12 cellular contexts compared by ENCODE assay signal in genomic region chr9:87675906-87676515, GRCh38. TPM values are rescaled to one million over a fixed set of nuclear protein-coding genes. Genes with fewer than 3 reads are reported as not detected.
A peak's percentile ranks its signal among the peaks of the same experiment; 100 is the strongest.
DNase-seq lines count a peak whose midpoint lies in the region; ATAC-seq and TF ChIP-seq lines count a peak whose summit lies in the region.
"Had no signal": no experiment of that assay in that cellular context is flagged by ENCODE, and none has a peak within 500 bp of the region (broad histone marks: within the 10 kb centered on the region; RNA-seq: fewer than 3 reads in every experiment).

No MANE protein-coding gene starts in this region.

- H3K18ac ChIP-seq in H9 (ENCODE audit: insufficient read length, low read depth, low read length) = no peak overlapping the region

- peak; percentile 33 for ATAC-seq in left lung
- no peak for ATAC-seq in activated CD4-positive, alpha-beta T cell treated with anti-CD3 and anti-CD28 coated beads for 36 hours

- no peak overlapping the region for H4K8ac ChIP-seq in H9 (replicated peaks; ENCODE audit: insufficient read length, low read depth, low read length)

- H3K23me2 ChIP-seq in H9 (ENCODE audit: insufficient read length, low read depth, low read length, poor library complexity, severe bottlenecking) = no peaks in the 10 kb centered on the region

- CTCF ChIA-PET in activated CD4-positive, alpha-beta T cell treated with anti-CD3 and anti-CD28 coated beads for 36 hours (lab: Charles Lee) = interaction anchor here (0.8 kb wide), 1 partner anchor 9 kb away, joined by 3 read pairs; no protein-coding TSS in a partner anchor

- H3K79me1 ChIP-seq in H9 (ENCODE audit: insufficient read depth, low read depth, low read length, poor library complexity, severe bottlenecking) = no peaks in the 10 kb centered on the region

- H2AFZ ChIP-seq in H9 (ENCODE audit: low read length) = no peak overlapping the region
- H2AFZ ChIP-seq: PC-9 had no signal

- no peak overlapping the region for H4K91ac ChIP-seq in H9 (ENCODE audit: insufficient read length, low read depth, low read length)

- H3K27me3 ChIP-seq in H9 (ENCODE audit: insufficient read depth, low read length) (no peaks in the 10 kb centered on the region), left lung (no peaks in the 10 kb centered on the region), stomach (no peaks in the 10 kb centered on the region)
- H3K27me3 ChIP-seq: BLaER1 treated with 17β-estradiol and CSF1 and Interleukin-3, amounts not matched to agents 10 nM and 100 nM had no signal

- no peak overlapping the region for H4K5ac ChIP-seq in H9 (ENCODE audit: insufficient read length, low read depth, low read length)

- H2AK5ac ChIP-seq in H9 (ENCODE audit: insufficient read length, low read length) = no peak overlapping the region

- TF ChIP-seq POLR2A in stomach (IDR thresholded peaks at IDR 0.05) = no peak

- intact Hi-C loops in left lung (cut with DNase I) = no loop called here
- intact Hi-C loops in stomach (cut with DNase I; ENCODE audit: low total_unique reads) = no loop called here
- intact Hi-C loops in activated CD4-positive, alpha-beta T cell treated with anti-CD3 and anti-CD28 coated beads for 36 hours (cut with DNase I, micrococcal nuclease) = loop anchor here in 1 of 2 experiments (5.0 kb wide), 1 partner anchor 156 kb away; no protein-coding TSS in a partner anchor

- peaks cover 14 to 32% (median 28%) of the 10 kb centered on the region in 3 experiments; a peak in 6 of 7 replicates for H3K36me3 Mint-ChIP-seq in H9 (ENCODE audit: insufficient read depth in 1 of 3, low read depth in 3 of 3)
- H3K36me3 Mint-ChIP-seq in activated CD4-positive, alpha-beta T cell treated with anti-CD3 and anti-CD28 coated beads for 36 hours (ENCODE audit: low read depth) = no peaks in the 10 kb centered on the region

- TF ChIP-seq CTCF in H9 (conservative IDR thresholded peaks at IDR 0.05) (no peak), left lung (IDR thresholded peaks at IDR 0.05) (no peak), stomach (IDR thresholded peaks at IDR 0.05) (no peak)

- H3K4me1 ChIP-seq in H9 (ENCODE audit: insufficient read depth, low read length) = no peaks in the 10 kb centered on the region
- H3K4me1 ChIP-seq in left lung = peaks cover 0 to 10% of the 10 kb centered on the region in 2 donors
- peaks cover 9 to 40% (median 25%) of the 10 kb centered on the region in 4 donors for H3K4me1 ChIP-seq in stomach

- H2BK120ac ChIP-seq in H9 (ENCODE audit: low read depth, low read length, poor library complexity, severe bottlenecking) = no peak overlapping the region

- no peak overlapping the region for H3K4me3 ChIP-seq in left lung
- H3K4me3 ChIP-seq in stomach = no peak overlapping the region
- H3K4me3 ChIP-seq: BLaER1 treated with 17β-estradiol and CSF1 and Interleukin-3, amounts not matched to agents 10 nM and 100 nM; PC-9 had no signal

- H3K79me2 ChIP-seq in H9 (ENCODE audit: insufficient read depth, low read length) = no peaks in the 10 kb centered on the region

- no peaks in the 10 kb centered on the region for H3K9me3 ChIP-seq in H9 (ENCODE audit: control insufficient read depth, low read depth, low read length)
- no peaks in the 10 kb centered on the region for H3K9me3 ChIP-seq in left lung
- no peaks in the 10 kb centered on the region for H3K9me3 ChIP-seq in stomach
- H3K9me3 ChIP-seq: BLaER1 treated with 17β-estradiol and CSF1 and Interleukin-3, amounts not matched to agents 10 nM and 100 nM had no signal

- H3K23ac ChIP-seq in H9 (ENCODE audit: insufficient read length, low read depth, low read length) = no peak overlapping the region

- H3K9ac ChIP-seq in H9 (ENCODE audit: extremely low read depth, insufficient read length, low read length) = no peak overlapping the region
- H3K9ac ChIP-seq: BLaER1 treated with 17β-estradiol and CSF1 and Interleukin-3, amounts not matched to agents 10 nM and 100 nM had no signal

- H3K36me3 ChIP-seq in left lung (peaks cover 0 to 23% of the 10 kb centered on the region in 2 donors), stomach (peaks cover 4 to 34% (median 16%) of the 10 kb centered on the region in 4 donors)
- H3K36me3 ChIP-seq: BLaER1 treated with 17β-estradiol and CSF1 and Interleukin-3, amounts not matched to agents 10 nM and 100 nM had no signal

- H3K27me3 Mint-ChIP-seq in H9 (ENCODE audit: low read depth) = no peaks in the 10 kb centered on the region
- H3K27me3 Mint-ChIP-seq in activated CD4-positive, alpha-beta T cell treated with anti-CD3 and anti-CD28 coated beads for 36 hours = no peaks in the 10 kb centered on the region

- no CpG with 5 or more reads among the region's 14 CpGs for WGBS in H9 (ENCODE audit: extremely low coverage, insufficient read length, low lambda C conversion rate)
- WGBS in stomach, 5 donors = 55 to 76% (median 65%) methylated on average over 12 to 14 of the region's 14 CpGs

- H3K27ac Mint-ChIP-seq in H9 = peak overlapping the region in 2 of 3 experiments; percentile 50 to 64; a peak in 2 of 7 replicates
- no peak overlapping the region for H3K27ac Mint-ChIP-seq in activated CD4-positive, alpha-beta T cell treated with anti-CD3 and anti-CD28 coated beads for 36 hours

- no peak overlapping the region for H2BK12ac ChIP-seq in H9 (ENCODE audit: insufficient read length, low read depth, low read length)

- no peak overlapping the region for H2BK15ac ChIP-seq in H9 (ENCODE audit: low read depth, low read length)

- no peak overlapping the region for H3K27ac ChIP-seq in H9 (ENCODE audit: insufficient read length, low read depth, low read length)
- H3K27ac ChIP-seq in left lung = no peak overlapping the region
- no peak overlapping the region for H3K27ac ChIP-seq in stomach
- H3K27ac ChIP-seq: BLaER1 treated with 17β-estradiol and CSF1 and Interleukin-3, amounts not matched to agents 10 nM and 100 nM; PC-9 had no signal

- H4K20me1 ChIP-seq in H9 (ENCODE audit: control insufficient read depth, insufficient read depth, insufficient read length) = peaks cover 3% of the 10 kb centered on the region
- H4K20me1 ChIP-seq: BLaER1 treated with 17β-estradiol and CSF1 and Interleukin-3, amounts not matched to agents 10 nM and 100 nM had no signal

- no peak for TF ChIP-seq EP300 in stomach (IDR thresholded peaks at IDR 0.05)

- no peak overlapping the region for H2BK5ac ChIP-seq in H9 (ENCODE audit: insufficient read length, low read length)

- H3K14ac ChIP-seq in H9 (ENCODE audit: insufficient read depth, low read length) = no peak overlapping the region

- POLR2A ChIA-PET in activated CD4-positive, alpha-beta T cell treated with anti-CD3 and anti-CD28 coated beads for 36 hours (lab: Charles Lee) = no interaction called here

- H3K4me1 Mint-ChIP-seq in H9 = peaks cover 0 to 3% of the 10 kb centered on the region in 2 experiments; a peak in 1 of 4 replicates
- peaks cover 7% of the 10 kb centered on the region for H3K4me1 Mint-ChIP-seq in activated CD4-positive, alpha-beta T cell treated with anti-CD3 and anti-CD28 coated beads for 36 hours

- no peak overlapping the region for H3K4me3 Mint-ChIP-seq in H9
- H3K4me3 Mint-ChIP-seq in activated CD4-positive, alpha-beta T cell treated with anti-CD3 and anti-CD28 coated beads for 36 hours = no peak overlapping the region

- H3K9me3 Mint-ChIP-seq in H9 = no peaks in the 10 kb centered on the region
- no peaks in the 10 kb centered on the region for H3K9me3 Mint-ChIP-seq in activated CD4-positive, alpha-beta T cell treated with anti-CD3 and anti-CD28 coated beads for 36 hours (ENCODE audit: low read depth)

- H3K56ac ChIP-seq in H9 (ENCODE audit: insufficient read length, low read depth, low read length) = no peak overlapping the region

- no peak overlapping the region for H3K4ac ChIP-seq in H9 (ENCODE audit: low read depth, low read length)

- no peak overlapping the region for H2BK20ac ChIP-seq in H9 (ENCODE audit: low read depth, low read length, poor library complexity, severe bottlenecking)

- peak; percentile 23 for DNase-seq in H9
- peak; percentile 7 for DNase-seq in NCI-H345 treated with DMSO at 0.1 percent for 48 hours (lab: John Stamatoyannopoulos, UW; ENCODE audit: unreplicated experiment)
- DNase-seq in left lung = no peak
- peak; percentile 44 for DNase-seq in stomach
- DNase-seq in T-helper 2 cell = no peak
- no peak for DNase-seq in activated CD4-positive, alpha-beta T cell treated with anti-CD3 and anti-CD28 coated beads for 36 hours
- DNase-seq in hepatic stellate cell (ENCODE audit: low spot score) = no peak
- DNase-seq: GOT3, NCI-H1436, NCI-H524 treated with DMSO at 0.1 percent for 48 hours, PC-9 had no signal

- H3T11ph ChIP-seq in H9 (ENCODE audit: low read length) = no peak overlapping the region

- no peak overlapping the region for H3K4me2 ChIP-seq in H9 (ENCODE audit: insufficient read depth, insufficient read length, low read length)
- H3K4me2 ChIP-seq: PC-9 had no signal

RNA-seq across cellular contexts. Expression of gene CTSL, which starts 49.9 kb away (rescaled TPM):
- total RNA-seq in H9 (2021) (28.9 and 33.4 TPM in 2 replicates), left lung (100 to 1,000 TPM; 180 to 565 TPM), stomach (100 to 1,000 TPM in 1 of 5 donors, 10 to 100 TPM in 3, 1 to 10 TPM in 1; 4.9 to 104 (median 22.2) TPM)
- 10 to 100 TPM; 18.6 to 48.9 (median 46.6) TPM for polyA plus RNA-seq in stomach
- 1 to 10 TPM; 4.6 to 6.1 TPM for total RNA-seq in activated CD4-positive, alpha-beta T cell treated with anti-CD3 and anti-CD28 coated beads for 36 hours

Comparison
In these comparisons a context has a peak if more than half of its experiments do, and no peak if none do; other contexts are left out.
1. DNase-seq: peak in H9 (single experiment), NCI-H345 treated with DMSO at 0.1 percent for 48 hours (single experiment) and stomach (single experiment); none in left lung (0 of 2), T-helper 2 cell (0 of 5), activated CD4-positive, alpha-beta T cell treated with anti-CD3 and anti-CD28 coated beads for 36 hours (single experiment) and hepatic stellate cell (single experiment).